In the genomic region with DNA sequence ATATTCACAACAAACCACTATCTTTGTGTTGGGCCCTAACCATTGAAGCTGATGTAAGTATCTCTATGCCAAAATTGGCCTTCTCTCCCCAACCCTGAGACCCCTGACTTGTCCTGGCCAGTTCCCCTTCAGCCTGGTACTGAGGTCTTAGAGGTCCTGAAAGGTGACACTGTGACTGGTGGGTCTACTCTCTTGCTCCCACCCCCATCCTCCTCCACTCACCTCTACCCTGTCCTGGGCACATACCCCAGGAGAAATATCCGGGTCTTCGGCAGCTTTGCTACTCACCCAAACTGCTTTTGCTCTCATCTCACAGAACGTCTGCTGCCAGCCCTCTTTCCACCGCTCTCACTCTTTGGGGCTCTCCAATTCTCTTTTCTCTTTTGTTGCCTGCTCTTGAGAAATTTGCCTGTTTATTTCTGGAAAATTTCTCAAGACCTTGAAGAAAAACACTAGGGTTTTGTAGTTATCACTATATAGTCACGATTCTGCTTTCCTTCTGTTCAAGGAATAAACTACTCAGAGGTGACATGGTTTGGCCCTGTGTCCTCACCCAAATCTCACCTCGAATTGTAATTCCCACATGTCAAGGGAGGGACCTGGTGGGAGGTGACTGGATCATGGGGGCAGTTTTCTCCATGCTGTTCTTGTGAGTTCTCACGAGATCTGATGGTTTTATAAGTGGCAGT, we compare ENCODE assay signal across 1 cellular context.
TF ChIP-seq lines count a peak whose summit lies in the region.

No MANE protein-coding gene starts in this region.

TF ChIP-seq in GM23338, 12 proteins besides CTCF, POLR2A, EP300 and RAD21 (continued from another document):
- TF ChIP-seq EZH2phosphoT487 (IDR thresholded peaks at IDR 0.05; ENCODE audit: unreplicated experiment): no peak
- TF ChIP-seq STAT1 (IDR thresholded peaks at IDR 0.05; ENCODE audit: unreplicated experiment): no peak
